Comparison of ENCODE assay signal across 8 cellular contexts in genomic region chr3:40191850-40192448, GRCh38.
DNase-seq lines count a peak whose midpoint lies in the region; ATAC-seq and TF ChIP-seq lines count a peak whose summit lies in the region.

No MANE protein-coding gene starts in this region.

- no peak overlapping the region for H3K27ac ChIP-seq in right atrium auricular region
- H3K27ac ChIP-seq in smooth muscle cell (ENCODE audit: low read depth), result no peak overlapping the region

- no peaks in the 10 kb centered on the region for H3F3A ChIP-seq in smooth muscle cell (ENCODE audit: low read depth)

- H3K27me3 ChIP-seq in right atrium auricular region (no peaks in the 10 kb centered on the region), smooth muscle cell (ENCODE audit: low read depth) (peaks cover 4% of the 10 kb centered on the region)

- H3K4me3 ChIP-seq in right atrium auricular region (no peak overlapping the region), smooth muscle cell (no peak overlapping the region)

- WGBS in smooth muscle cell (ENCODE audit: low lambda C conversion rate), result 10% methylated on average over 2 of the region's 3 CpGs

- DNase-seq in AG08396 (ENCODE audit: low spot score) (peak; percentile 66), HK-2 (ENCODE audit: unreplicated experiment) (peak; percentile 37), SW480 (ENCODE audit: low spot score) (peak; percentile 29), amygdala (lab: John Stamatoyannopoulos, UW) (peak in 34 of 56 donors; percentile 7 to 80 (median 25)), right atrium auricular region (ENCODE audit: low spot score) (no peak), smooth muscle cell (lab: John Stamatoyannopoulos, UW; ENCODE audit: unreplicated experiment) (peak; percentile 10)

- H3K36me3 ChIP-seq in right atrium auricular region (no peaks in the 10 kb centered on the region), smooth muscle cell (ENCODE audit: low read depth) (no peaks in the 10 kb centered on the region)

- ATAC-seq in GM18502 (IDR thresholded peaks at IDR 0.05; ENCODE audit: poor library complexity, unreplicated experiment) (peak; percentile 50), HG03457 (IDR thresholded peaks at IDR 0.05; ENCODE audit: unreplicated experiment) (no peak)

- H3K4me1 ChIP-seq in right atrium auricular region (peaks cover 0 to 25% of the 10 kb centered on the region in 2 donors), smooth muscle cell (ENCODE audit: low read depth) (no peaks in the 10 kb centered on the region)

- no peaks in the 10 kb centered on the region for H4K20me1 ChIP-seq in smooth muscle cell (ENCODE audit: low read depth)

- H3K79me2 ChIP-seq in smooth muscle cell (ENCODE audit: low read depth), result no peaks in the 10 kb centered on the region

- H2AFZ ChIP-seq in smooth muscle cell (ENCODE audit: low read depth), result no peak overlapping the region

- no peak overlapping the region for H3K4me2 ChIP-seq in smooth muscle cell

- no peak overlapping the region for H3K9ac ChIP-seq in smooth muscle cell (ENCODE audit: low read depth)

- TF ChIP-seq CTCF in right atrium auricular region (IDR thresholded peaks at IDR 0.05) (peak; percentile 93 to 96), smooth muscle cell (IDR thresholded peaks at IDR 0.05; ENCODE audit: borderline replicate concordance, insufficient read depth, poor library complexity, severe bottlenecking) (peak; percentile 96)

- H3K9me3 ChIP-seq in right atrium auricular region, result no peaks in the 10 kb centered on the region
- no peaks in the 10 kb centered on the region for H3K9me3 ChIP-seq in smooth muscle cell (replicated peaks; ENCODE audit: low read depth)
